19 cellular contexts compared by ENCODE assay signal in the genomic region with DNA sequence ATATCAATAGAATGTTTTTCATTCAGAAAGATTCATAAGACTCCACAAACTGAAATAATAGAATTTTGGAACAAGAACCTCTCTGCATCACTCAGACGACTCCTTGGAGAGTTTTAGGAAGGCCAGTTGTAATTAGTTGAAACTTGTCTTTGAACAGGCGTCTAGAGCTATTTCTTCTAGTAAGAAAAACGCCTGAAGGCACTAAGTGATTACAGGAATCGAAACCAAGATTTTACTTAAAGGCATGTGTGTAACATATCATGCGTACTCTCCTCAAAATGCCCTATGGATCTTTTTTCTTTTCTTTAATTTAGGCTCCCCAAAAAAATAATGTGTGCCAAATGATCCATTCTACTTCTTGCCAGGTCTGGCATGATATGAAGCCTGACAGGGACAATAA.
DNase-seq lines count a peak whose midpoint lies in the region; ATAC-seq and TF ChIP-seq lines count a peak whose summit lies in the region.
"Had no signal": no experiment of that assay in that cellular context is flagged by ENCODE, and none has a peak within 500 bp of the region (broad histone marks: within the 10 kb centered on the region; RNA-seq: fewer than 3 reads in every experiment).

No MANE protein-coding gene starts in this region.

- TF ChIP-seq CTCF in nephron (IDR thresholded peaks at IDR 0.05; ENCODE audit: unreplicated experiment in 3 of 3) (no peak), left ventricle myocardium inferior (IDR thresholded peaks at IDR 0.05; ENCODE audit: borderline replicate concordance) (no peak), heart right ventricle (IDR thresholded peaks at IDR 0.05) (no peak)

- H3K4me1 ChIP-seq in left ventricle myocardium inferior (no peaks in the 10 kb centered on the region), heart right ventricle (no peaks in the 10 kb centered on the region)
- H3K4me1 ChIP-seq: sigmoid colon had no signal

- H3K27me3 Mint-ChIP-seq in nephron (ENCODE audit: low read depth), result no peaks in the 10 kb centered on the region
- H3K27me3 Mint-ChIP-seq: activated naive CD8-positive, alpha-beta T cell treated with anti-CD3 and anti-CD28 coated beads, Interleukin-2, amount 50 U/mL, for 24 hours had no signal

- H3K27ac Mint-ChIP-seq in nephron, result peak overlapping the region; percentile 40 to 72 (median 64)
- H3K27ac Mint-ChIP-seq: activated naive CD8-positive, alpha-beta T cell treated with anti-CD3 and anti-CD28 coated beads, Interleukin-2, amount 50 U/mL, for 24 hours had no signal

- ATAC-seq in GM19395 (IDR thresholded peaks at IDR 0.05; ENCODE audit: unreplicated experiment), result peak; percentile 49
- peak; percentile 43 for ATAC-seq in HG02763 (IDR thresholded peaks at IDR 0.05; ENCODE audit: unreplicated experiment)
- ATAC-seq in HG03575 (IDR thresholded peaks at IDR 0.05; ENCODE audit: extremely low read depth, insufficient number of reproducible peaks, low FRiP score, unreplicated experiment), result peak; percentile 27
- ATAC-seq in heart right ventricle, result no peak
- ATAC-seq: activated naive CD8-positive, alpha-beta T cell treated with anti-CD3 and anti-CD28 coated beads, Interleukin-2, amount 50 U/mL, for 24 hours; mucosa of descending colon had no signal

- H3K36me3 ChIP-seq in left ventricle myocardium inferior (no peaks in the 10 kb centered on the region), heart right ventricle (no peaks in the 10 kb centered on the region)
- H3K36me3 ChIP-seq: BLaER1, sigmoid colon had no signal

- DNase-seq in left ventricle myocardium inferior (no peak), HuH-7 (ENCODE audit: low spot score) (no peak), Ammon's horn (ENCODE audit: low spot score) (no peak), heart right ventricle (no peak)
- DNase-seq: activated CD4-positive, alpha-beta T cell treated with anti-CD3 and anti-CD28 coated beads, Interleukin-2, amount 50 U/mL, for 48 hours; activated naive CD8-positive, alpha-beta T cell treated with anti-CD3 and anti-CD28 coated beads, Interleukin-2, amount 50 U/mL, for 24 hours; hypothalamus; Karpas-422; mucosa of descending colon; NCI-H1436 treated with DMSO at 0.1 percent for 48 hours; NCI-H446; occipital lobe; PC-9; sigmoid colon had no signal

- H3K27me3 ChIP-seq in left ventricle myocardium inferior (ENCODE audit: low read depth) (no peaks in the 10 kb centered on the region), heart right ventricle (no peaks in the 10 kb centered on the region)
- H3K27me3 ChIP-seq: BLaER1, sigmoid colon had no signal

- no peak overlapping the region for H3K4me3 Mint-ChIP-seq in nephron
- H3K4me3 Mint-ChIP-seq: activated naive CD8-positive, alpha-beta T cell treated with anti-CD3 and anti-CD28 coated beads, Interleukin-2, amount 50 U/mL, for 24 hours had no signal

- intact Hi-C loops in left ventricle myocardium inferior (cut with micrococcal nuclease) (no loop called here), heart right ventricle (cut with DNase I) (no loop called here)

- no peak overlapping the region for H3K27ac ChIP-seq in left ventricle myocardium inferior (replicated peaks)
- H3K27ac ChIP-seq in heart right ventricle, result no peak overlapping the region
- H3K27ac ChIP-seq: BLaER1, PC-9, sigmoid colon had no signal

- 79% methylated on average over 5 of the region's 5 CpGs for WGBS in heart right ventricle, 2 donors

- no peaks in the 10 kb centered on the region for H3K9me3 Mint-ChIP-seq in nephron
- H3K9me3 Mint-ChIP-seq: activated naive CD8-positive, alpha-beta T cell treated with anti-CD3 and anti-CD28 coated beads, Interleukin-2, amount 50 U/mL, for 24 hours had no signal

- H3K9me3 ChIP-seq in left ventricle myocardium inferior (replicated peaks), result peaks cover 7% of the 10 kb centered on the region
- peaks cover 0 to 7% (median 0%) of the 10 kb centered on the region in 11 donors for H3K9me3 ChIP-seq in heart right ventricle
- H3K9me3 ChIP-seq: BLaER1, mucosa of descending colon had no signal

- peaks cover 24% of the 10 kb centered on the region for H3K4me1 Mint-ChIP-seq in nephron
- H3K4me1 Mint-ChIP-seq: activated naive CD8-positive, alpha-beta T cell treated with anti-CD3 and anti-CD28 coated beads, Interleukin-2, amount 50 U/mL, for 24 hours had no signal

- H3K36me3 Mint-ChIP-seq in nephron (ENCODE audit: low read depth), result no peaks in the 10 kb centered on the region

- H3K4me3 ChIP-seq in left ventricle myocardium inferior (no peak overlapping the region), heart right ventricle (no peak overlapping the region)
- H3K4me3 ChIP-seq: BLaER1, mucosa of descending colon, PC-9, sigmoid colon had no signal

Comparison
In these comparisons a context has a peak if more than half of its experiments do, and no peak if none do; other contexts are left out.
1. ATAC-seq: peak in GM19395 (single experiment), HG02763 (single experiment) and HG03575 (single experiment); none in heart right ventricle (0 of 8).